ENCODE assay signal across 31 cellular contexts in the genomic region with DNA sequence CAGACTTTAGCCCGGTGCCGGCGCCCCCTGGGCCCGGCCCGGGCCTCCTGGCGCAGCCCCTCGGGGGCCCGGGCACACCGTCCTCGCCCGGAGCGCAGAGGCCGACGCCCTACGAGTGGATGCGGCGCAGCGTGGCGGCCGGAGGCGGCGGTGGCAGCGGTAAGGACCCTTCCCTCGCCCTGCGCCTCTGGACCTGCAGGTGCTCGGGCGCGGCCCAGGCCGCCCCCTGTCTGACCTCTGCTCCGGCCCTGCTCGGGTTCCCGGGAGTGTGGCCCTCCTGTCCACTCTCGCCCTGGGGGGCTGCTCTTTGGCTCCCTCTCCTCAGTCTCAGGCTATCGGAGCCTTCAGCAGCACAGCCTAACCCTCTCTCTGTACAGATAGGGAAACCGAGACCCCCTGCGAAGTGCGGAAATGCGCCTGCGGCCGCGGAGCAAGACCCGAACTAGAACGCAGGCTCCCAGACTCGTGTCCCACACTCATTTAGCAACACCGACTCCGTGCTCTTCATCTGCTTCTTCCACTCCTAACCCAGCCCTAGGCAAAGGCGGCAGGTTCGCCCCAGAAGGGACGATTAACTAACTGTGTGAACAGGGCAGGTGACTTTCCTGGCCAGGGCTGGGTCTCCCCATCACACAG. TPM values are rescaled to one million over a fixed set of nuclear protein-coding genes. Genes with fewer than 3 reads are reported as not detected.
DNase-seq lines count a peak whose midpoint lies in the region; ATAC-seq, FAIRE-seq and TF ChIP-seq lines count a peak whose summit lies in the region.
"Had no signal": no experiment of that assay in that cellular context is flagged by ENCODE, and none has a peak within 500 bp of the region (broad histone marks: within the 10 kb centered on the region; RNA-seq: fewer than 3 reads in every experiment).

No MANE protein-coding gene starts in this region.

- H3K4me1 ChIP-seq in endothelial cell of umbilical vein (ENCODE audit: control insufficient read depth, extremely low read depth, insufficient read depth, low read length), result no peaks in the 10 kb centered on the region
- H3K4me1 ChIP-seq in SK-N-SH (ENCODE audit: control insufficient read depth in 1 of 2, insufficient read depth in 2 of 2, low read depth in 1 of 2, low read length in 1 of 2), result peaks cover 0 to 19% of the 10 kb centered on the region in 2 experiments; a peak in 1 of 4 replicates

- CTCF ChIA-PET in endothelial cell of umbilical vein (lab: Charles Lee), result interaction anchor here (1.4 kb wide), 1 partner anchor 51 kb away, joined by 3 read pairs; no protein-coding TSS in a partner anchor
- CTCF ChIA-PET in SK-N-SH (lab: Yijun Ruan, JAX), result interaction anchor here (1.0 to 1.6 kb wide), 3 partner anchors 14 to 183 kb away, joined by 3 to 5 read pairs (median 3); no protein-coding TSS in a partner anchor

- no peaks in the 10 kb centered on the region for H4K20me1 ChIP-seq in endothelial cell of umbilical vein (replicated peaks; ENCODE audit: control insufficient read depth, extremely low read depth, insufficient read depth, low read length)
- H4K20me1 ChIP-seq in SK-N-SH (ENCODE audit: insufficient read depth), result no peaks in the 10 kb centered on the region

- FAIRE-seq in endothelial cell of umbilical vein (lab: Jason Lieb, UNC), result no peak
- FAIRE-seq: frontal cortex had no signal

- TF ChIP-seq POLR2A in endothelial cell of umbilical vein (IDR thresholded peaks at IDR 0.05; ENCODE audit: low read depth, low read length), result no peak

- BruUV-seq in endothelial cell of umbilical vein (replicated peaks; lab: Mats Ljungman, UMichigan), result no TSS peak

- TF ChIP-seq CTCF in endothelial cell of umbilical vein (IDR thresholded peaks at IDR 0.05; ENCODE audit: extremely low read depth in 1 of 2, insufficient read depth in 1 of 2, low read depth in 1 of 2, low read length in 2 of 2) (no peak), nephron progenitor cell (IDR thresholded peaks at IDR 0.05) (no peak), type B pancreatic cell (conservative IDR thresholded peaks at IDR 0.05) (no peak), SK-N-SH (IDR thresholded peaks at IDR 0.05) (no peak)

- H3K36me3 Mint-ChIP-seq in activated naive CD8-positive, alpha-beta T cell treated with anti-CD3 and anti-CD28 coated beads, Interleukin-2, amount 10 ng/mL, durations not matched to agents 7 days and 5 days, result no peaks in the 10 kb centered on the region
- no peaks in the 10 kb centered on the region for H3K36me3 Mint-ChIP-seq in activated naive CD8-positive, alpha-beta T cell treated with anti-CD3 and anti-CD28 coated beads for 36 hours
- H3K36me3 Mint-ChIP-seq in nephron progenitor cell (ENCODE audit: low read depth), result no peaks in the 10 kb centered on the region
- H3K36me3 Mint-ChIP-seq in type B pancreatic cell, result no peaks in the 10 kb centered on the region
- H3K36me3 Mint-ChIP-seq: brain; CD8-positive, alpha-beta T cell had no signal

- H3K9me2 ChIP-seq in SK-N-SH, result no peaks in the 10 kb centered on the region

- H3K9me3 ChIP-seq in endothelial cell of umbilical vein (replicated peaks; ENCODE audit: control insufficient read depth, insufficient read depth, low read length) (no peaks in the 10 kb centered on the region), SK-N-SH (no peaks in the 10 kb centered on the region)
- H3K9me3 ChIP-seq: esophagus muscularis mucosa had no signal

- H3K9ac ChIP-seq in endothelial cell of umbilical vein (replicated peaks; ENCODE audit: extremely low read depth, insufficient read depth, low read length), result no peak overlapping the region
- no peak overlapping the region for H3K9ac ChIP-seq in SK-N-SH
- H3K9ac ChIP-seq: GM23248 had no signal

- H3K4me3 Mint-ChIP-seq in activated naive CD8-positive, alpha-beta T cell treated with anti-CD3 and anti-CD28 coated beads, Interleukin-2, amount 10 ng/mL, durations not matched to agents 7 days and 5 days, result no peak overlapping the region
- H3K4me3 Mint-ChIP-seq in activated naive CD8-positive, alpha-beta T cell treated with anti-CD3 and anti-CD28 coated beads for 36 hours, result no peak overlapping the region
- H3K4me3 Mint-ChIP-seq in nephron progenitor cell (peak overlapping the region; percentile 78), type B pancreatic cell (peak overlapping the region; percentile 80)
- H3K4me3 Mint-ChIP-seq: activated CD8-positive, alpha-beta T cell treated with anti-CD3 and anti-CD28 coated beads, Interleukin-2, amount 10 ng/mL, durations not matched to agents 7 days and 5 days; CD8-positive, alpha-beta T cell; T-helper 1 cell treated with Interleukin-12 subunit alpha and Interleukin-12 subunit beta and Interleukin-4 antibody, amounts not matched to agents 30 μg/mL and 1 μg/mL, for 36 hours had no signal

- H3K27ac ChIP-seq in endothelial cell of umbilical vein (ENCODE audit: insufficient read depth, low read depth, low read length) (no peak overlapping the region), SK-N-SH (ENCODE audit: low read depth in 2 of 2, low read length in 1 of 2) (no peak overlapping the region)
- H3K27ac ChIP-seq: 22Rv1, esophagus muscularis mucosa, GM23248 had no signal

- peaks cover 58% of the 10 kb centered on the region for H3K27me3 Mint-ChIP-seq in activated naive CD8-positive, alpha-beta T cell treated with anti-CD3 and anti-CD28 coated beads, Interleukin-2, amount 10 ng/mL, durations not matched to agents 7 days and 5 days
- H3K27me3 Mint-ChIP-seq in activated naive CD8-positive, alpha-beta T cell treated with anti-CD3 and anti-CD28 coated beads for 36 hours, result peaks cover 43% of the 10 kb centered on the region
- peaks cover 3% of the 10 kb centered on the region for H3K27me3 Mint-ChIP-seq in nephron progenitor cell (ENCODE audit: low read depth, poor library complexity)
- H3K27me3 Mint-ChIP-seq in type B pancreatic cell, result peaks cover 60% of the 10 kb centered on the region

- no peaks in the 10 kb centered on the region for H3K79me2 ChIP-seq in endothelial cell of umbilical vein (ENCODE audit: control insufficient read depth, insufficient read depth, low read length)
- no peaks in the 10 kb centered on the region for H3K79me2 ChIP-seq in SK-N-SH (ENCODE audit: insufficient read depth)

- TF ChIP-seq EP300 in SK-N-SH (IDR thresholded peaks at IDR 0.05; ENCODE audit: borderline replicate concordance in 1 of 2, low read depth in 1 of 2, low read length in 1 of 2), result no peak

- H3K9me1 ChIP-seq in endothelial cell of umbilical vein (replicated peaks; ENCODE audit: control insufficient read depth, extremely low read depth, insufficient read depth, low read length), result no peaks in the 10 kb centered on the region

- no peaks in the 10 kb centered on the region for H3K36me3 ChIP-seq in endothelial cell of umbilical vein (ENCODE audit: control insufficient read depth in 2 of 2, extremely low read depth in 1 of 2, insufficient read depth in 2 of 2, low read length in 2 of 2)
- no peaks in the 10 kb centered on the region for H3K36me3 ChIP-seq in SK-N-SH (replicated peaks in 1 of 2; ENCODE audit: control insufficient read depth in 1 of 2, insufficient read depth in 2 of 2, low read length in 1 of 2)
- H3K36me3 ChIP-seq: esophagus muscularis mucosa had no signal

- no peak for DNase-seq in activated naive CD8-positive, alpha-beta T cell treated with anti-CD3 and anti-CD28 coated beads, Interleukin-2, amount 10 ng/mL, durations not matched to agents 7 days and 5 days
- DNase-seq in activated naive CD8-positive, alpha-beta T cell treated with anti-CD3 and anti-CD28 coated beads for 36 hours, result no peak
- no peak for DNase-seq in endothelial cell of umbilical vein (ENCODE audit: low read depth, low spot score)
- DNase-seq in nephron progenitor cell, result peak; percentile 54
- no peak for DNase-seq in type B pancreatic cell (ENCODE audit: extremely low spot score, unreplicated experiment)
- DNase-seq in SK-N-SH, result no peak
- no peak for DNase-seq in foreskin melanocyte
- DNase-seq: activated CD8-positive, alpha-beta T cell treated with anti-CD3 and anti-CD28 coated beads, Interleukin-2, amount 10 ng/mL, durations not matched to agents 7 days and 5 days; activated gamma-delta T cell; activated T-cell treated with anti-CD3 and anti-CD28 coated beads for 4 hours; CD8-positive, alpha-beta T cell; effector memory CD4-positive, alpha-beta T cell; GM23248; hypothalamus; islet precursor cell; Karpas-422; NCI-H2171; NCI-H524; retina; stimulated activated CD4-positive, alpha-beta T cell treated with anti-CD3 and anti-CD28 coated beads, Interleukin-4, amount 100 ng/mL, for 24 hours; stimulated activated naive CD4-positive, alpha-beta T cell had no signal

- H3K9me3 Mint-ChIP-seq in activated naive CD8-positive, alpha-beta T cell treated with anti-CD3 and anti-CD28 coated beads, Interleukin-2, amount 10 ng/mL, durations not matched to agents 7 days and 5 days, result no peaks in the 10 kb centered on the region
- no peaks in the 10 kb centered on the region for H3K9me3 Mint-ChIP-seq in activated naive CD8-positive, alpha-beta T cell treated with anti-CD3 and anti-CD28 coated beads for 36 hours
- H3K9me3 Mint-ChIP-seq in nephron progenitor cell (no peaks in the 10 kb centered on the region), type B pancreatic cell (no peaks in the 10 kb centered on the region)
- H3K9me3 Mint-ChIP-seq: CD8-positive, alpha-beta T cell; T-helper 1 cell treated with Interleukin-12 subunit alpha and Interleukin-12 subunit beta and Interleukin-4 antibody, amounts not matched to agents 30 μg/mL and 1 μg/mL, for 36 hours had no signal

- dilution Hi-C loops in endothelial cell of umbilical vein (cut with MboI; ENCODE audit: extremely low pct_ligation_motif_present, low sequenced_read_pairs), result no loop called here

- 96% methylated on average over 32 of the region's 49 CpGs for WGBS in SK-N-SH (ENCODE audit: low lambda C conversion rate)

- intact Hi-C loops in endothelial cell of umbilical vein (cut with micrococcal nuclease), result no loop called here

- ATAC-seq in activated naive CD8-positive, alpha-beta T cell treated with anti-CD3 and anti-CD28 coated beads, Interleukin-2, amount 10 ng/mL, durations not matched to agents 7 days and 5 days (ENCODE audit: low read depth), result no peak
- no peak for ATAC-seq in GM19467 (IDR thresholded peaks at IDR 0.05; ENCODE audit: unreplicated experiment)
- ATAC-seq: activated CD8-positive, alpha-beta T cell treated with anti-CD3 and anti-CD28 coated beads, Interleukin-2, amount 10 ng/mL, durations not matched to agents 7 days and 5 days; CD8-positive, alpha-beta T cell had no signal

- H3K4me1 Mint-ChIP-seq in activated naive CD8-positive, alpha-beta T cell treated with anti-CD3 and anti-CD28 coated beads, Interleukin-2, amount 10 ng/mL, durations not matched to agents 7 days and 5 days, result peaks cover 2% of the 10 kb centered on the region
- no peaks in the 10 kb centered on the region for H3K4me1 Mint-ChIP-seq in activated naive CD8-positive, alpha-beta T cell treated with anti-CD3 and anti-CD28 coated beads for 36 hours
- peaks cover 69% of the 10 kb centered on the region for H3K4me1 Mint-ChIP-seq in nephron progenitor cell
- H3K4me1 Mint-ChIP-seq in type B pancreatic cell (ENCODE audit: unreplicated experiment), result peaks cover 51% of the 10 kb centered on the region

- H3K27ac Mint-ChIP-seq in activated naive CD8-positive, alpha-beta T cell treated with anti-CD3 and anti-CD28 coated beads, Interleukin-2, amount 10 ng/mL, durations not matched to agents 7 days and 5 days, result peak overlapping the region; percentile 4
- H3K27ac Mint-ChIP-seq in activated naive CD8-positive, alpha-beta T cell treated with anti-CD3 and anti-CD28 coated beads for 36 hours, result no peak overlapping the region
- H3K27ac Mint-ChIP-seq in nephron progenitor cell, result peak overlapping the region; percentile 87
- peak overlapping the region; percentile 56 for H3K27ac Mint-ChIP-seq in type B pancreatic cell
- H3K27ac Mint-ChIP-seq: activated CD8-positive, alpha-beta T cell treated with anti-CD3 and anti-CD28 coated beads, Interleukin-2, amount 10 ng/mL, durations not matched to agents 7 days and 5 days; CD8-positive, alpha-beta T cell; T-helper 1 cell treated with Interleukin-12 subunit alpha and Interleukin-12 subunit beta and Interleukin-4 antibody, amounts not matched to agents 30 μg/mL and 1 μg/mL, for 36 hours had no signal

- H3F3A ChIP-seq in SK-N-SH (replicated peaks; ENCODE audit: insufficient read depth), result no peaks in the 10 kb centered on the region

- H3K4me3 ChIP-seq in endothelial cell of umbilical vein (replicated peaks in 1 of 3; ENCODE audit: insufficient read depth in 1 of 3, low read depth in 1 of 3, low read length in 3 of 3), result no peak overlapping the region
- no peak overlapping the region for H3K4me3 ChIP-seq in SK-N-SH (ENCODE audit: low read depth in 2 of 2, low read length in 1 of 2)
- H3K4me3 ChIP-seq: esophagus muscularis mucosa, GM23248 had no signal

- TF ChIP-seq RAD21 in SK-N-SH (IDR thresholded peaks at IDR 0.05; ENCODE audit: low read length), result no peak

- H3K4me2 ChIP-seq in endothelial cell of umbilical vein (ENCODE audit: insufficient read depth, low read length), result no peak overlapping the region
- H3K4me2 ChIP-seq in SK-N-SH, result no peak overlapping the region

- H3K27me3 ChIP-seq in endothelial cell of umbilical vein (ENCODE audit: control insufficient read depth in 2 of 2, insufficient read depth in 2 of 2, low read length in 2 of 2), result peaks cover 41 to 42% of the 10 kb centered on the region in 2 experiments
- H3K27me3 ChIP-seq in SK-N-SH (ENCODE audit: insufficient read depth), result no peaks in the 10 kb centered on the region

- no peak overlapping the region for H2AFZ ChIP-seq in endothelial cell of umbilical vein (ENCODE audit: low read depth, low read length)
- H2AFZ ChIP-seq in SK-N-SH (ENCODE audit: low read depth), result no peak overlapping the region
- H2AFZ ChIP-seq: GM23248 had no signal

- POLR2A ChIA-PET in activated naive CD8-positive, alpha-beta T cell treated with anti-CD3 and anti-CD28 coated beads, Interleukin-2, amount 10 ng/mL, durations not matched to agents 7 days and 5 days (lab: Charles Lee), result no interaction called here
- POLR2A ChIA-PET in endothelial cell of umbilical vein (lab: Charles Lee) (no interaction called here), SK-N-SH (lab: Yijun Ruan, JAX) (no interaction called here)

RNA-seq across cellular contexts. Expression of gene CDX1, which starts 0.7 kb away (rescaled TPM):
- not detected for total RNA-seq in activated naive CD8-positive, alpha-beta T cell treated with anti-CD3 and anti-CD28 coated beads, Interleukin-2, amount 10 ng/mL, durations not matched to agents 7 days and 5 days
- not detected for total RNA-seq in activated naive CD8-positive, alpha-beta T cell treated with anti-CD3 and anti-CD28 coated beads for 36 hours
- total RNA-seq in endothelial cell of umbilical vein (not detected in 2 replicates), type B pancreatic cell (ENCODE audit: low replicate concordance) (5.0 and 13.4 TPM in 2 replicates)
- polyA plus RNA-seq in endothelial cell of umbilical vein (not detected in 2 replicates), SK-N-SH (2012; rRNA removed) (0.23 and 0.26 TPM in 2 replicates)
- polyA plus RNA-seq in endothelial cell of umbilical vein (2011; cell fraction: cytosol; rRNA removed), result not detected in 2 replicates
- polyA plus RNA-seq in endothelial cell of umbilical vein (2011; cell fraction: nucleus; rRNA removed), result not detected in 2 replicates
- polyA plus RNA-seq in endothelial cell of umbilical vein (2012), result not detected in 2 replicates
- not detected in 2 replicates for polyA minus RNA-seq in endothelial cell of umbilical vein
- polyA minus RNA-seq in endothelial cell of umbilical vein (2011; cell fraction: cytosol; rRNA and poly(A)+ RNA removed), result not detected
- polyA minus RNA-seq in endothelial cell of umbilical vein (2011; cell fraction: nucleus; rRNA and poly(A)+ RNA removed), result not detected in 2 replicates
- 0.19 and 0.26 TPM in 2 replicates for polyA plus RNA-seq in SK-N-SH (2012; cell fraction: cytosol; rRNA removed)
- 0.25 and 0.39 TPM in 2 replicates for polyA plus RNA-seq in SK-N-SH (2012; cell fraction: nucleus; rRNA removed)
- total RNA-seq: activated CD8-positive, alpha-beta T cell treated with anti-CD3 and anti-CD28 coated beads, Interleukin-2, amount 10 ng/mL, durations not matched to agents 7 days and 5 days; CD8-positive, alpha-beta T cell; frontal cortex; GM23248; lower leg skin; omental fat pad; SK-MEL-5 had no signal
- polyA plus RNA-seq: GM23248 had no signal

RNA-seq across cellular contexts. Expression of gene PDGFRB, which starts 11.6 kb away (rescaled TPM):
- total RNA-seq in activated naive CD8-positive, alpha-beta T cell treated with anti-CD3 and anti-CD28 coated beads, Interleukin-2, amount 10 ng/mL, durations not matched to agents 7 days and 5 days, result 10 to 100 TPM; 33.4 to 41.5 TPM
- 1 to 10 TPM; 1.1 to 1.5 TPM for total RNA-seq in activated naive CD8-positive, alpha-beta T cell treated with anti-CD3 and anti-CD28 coated beads for 36 hours
- total RNA-seq in endothelial cell of umbilical vein, result 1.0 and 1.7 TPM in 2 replicates
- polyA plus RNA-seq in endothelial cell of umbilical vein, result 1.4 and 2.9 TPM in 2 replicates
- 1.5 TPM in 2 replicates for polyA plus RNA-seq in endothelial cell of umbilical vein (2011; cell fraction: cytosol; rRNA removed)
- polyA plus RNA-seq in endothelial cell of umbilical vein (2011; cell fraction: nucleus; rRNA removed), result 2.3 and 3.1 TPM in 2 replicates
- polyA plus RNA-seq in endothelial cell of umbilical vein (2012), result 0.29 and 0.93 TPM in 2 replicates
- 2.5 and 4.4 TPM in 2 replicates for polyA minus RNA-seq in endothelial cell of umbilical vein
- polyA minus RNA-seq in endothelial cell of umbilical vein (2011; cell fraction: cytosol; rRNA and poly(A)+ RNA removed), result 1.7 TPM
- polyA minus RNA-seq in endothelial cell of umbilical vein (2011; cell fraction: nucleus; rRNA and poly(A)+ RNA removed), result 3.3 and 4.8 TPM in 2 replicates
- total RNA-seq in type B pancreatic cell (ENCODE audit: low replicate concordance), result 3.3 and 74.8 TPM in 2 replicates
- 25.9 and 32.1 TPM in 2 replicates for polyA plus RNA-seq in SK-N-SH (2012; rRNA removed)
- polyA plus RNA-seq in SK-N-SH (2012; cell fraction: cytosol; rRNA removed), result 13.2 and 19.7 TPM in 2 replicates
- 57.0 and 58.5 TPM in 2 replicates for polyA plus RNA-seq in SK-N-SH (2012; cell fraction: nucleus; rRNA removed)

RNA-seq across cellular contexts. Expression of gene SLC6A7, which starts 22.6 kb away (rescaled TPM):
- not detected for total RNA-seq in activated naive CD8-positive, alpha-beta T cell treated with anti-CD3 and anti-CD28 coated beads, Interleukin-2, amount 10 ng/mL, durations not matched to agents 7 days and 5 days
- not detected for total RNA-seq in activated naive CD8-positive, alpha-beta T cell treated with anti-CD3 and anti-CD28 coated beads for 36 hours
- total RNA-seq in endothelial cell of umbilical vein (not detected in 2 replicates), type B pancreatic cell (ENCODE audit: low replicate concordance) (0.10 and 0.38 TPM in 2 replicates)
- polyA plus RNA-seq in endothelial cell of umbilical vein (not detected in 2 replicates), SK-N-SH (2012; rRNA removed) (not detected in 2 replicates)
- polyA plus RNA-seq in endothelial cell of umbilical vein (2011; cell fraction: cytosol; rRNA removed), result not detected in 2 replicates
- polyA plus RNA-seq in endothelial cell of umbilical vein (2011; cell fraction: nucleus; rRNA removed), result not detected in 2 replicates
- polyA plus RNA-seq in endothelial cell of umbilical vein (2012), result not detected in 2 replicates
- not detected in 2 replicates for polyA minus RNA-seq in endothelial cell of umbilical vein
- not detected for polyA minus RNA-seq in endothelial cell of umbilical vein (2011; cell fraction: cytosol; rRNA and poly(A)+ RNA removed)
- polyA minus RNA-seq in endothelial cell of umbilical vein (2011; cell fraction: nucleus; rRNA and poly(A)+ RNA removed), result not detected in 2 replicates
- polyA plus RNA-seq in SK-N-SH (2012; cell fraction: cytosol; rRNA removed), result not detected in 2 replicates
- polyA plus RNA-seq in SK-N-SH (2012; cell fraction: nucleus; rRNA removed), result 0.04 and 0.08 TPM in 2 replicates
- total RNA-seq: activated CD8-positive, alpha-beta T cell treated with anti-CD3 and anti-CD28 coated beads, Interleukin-2, amount 10 ng/mL, durations not matched to agents 7 days and 5 days; CD8-positive, alpha-beta T cell; chondrocyte; esophagus muscularis mucosa; GM23248; omental fat pad; SK-MEL-5 had no signal
- polyA plus RNA-seq: GM23248 had no signal

Comparison
In these comparisons a context has a peak if more than half of its experiments do, and no peak if none do; other contexts are left out.
1. H3K4me3 Mint-ChIP-seq: peak in nephron progenitor cell (single experiment) and type B pancreatic cell (single experiment); none in activated naive CD8-positive, alpha-beta T cell treated with anti-CD3 and anti-CD28 coated beads, Interleukin-2, amount 10 ng/mL, durations not matched to agents 7 days and 5 days (single experiment) and activated naive CD8-positive, alpha-beta T cell treated with anti-CD3 and anti-CD28 coated beads for 36 hours (single experiment).